In the genomic region with DNA sequence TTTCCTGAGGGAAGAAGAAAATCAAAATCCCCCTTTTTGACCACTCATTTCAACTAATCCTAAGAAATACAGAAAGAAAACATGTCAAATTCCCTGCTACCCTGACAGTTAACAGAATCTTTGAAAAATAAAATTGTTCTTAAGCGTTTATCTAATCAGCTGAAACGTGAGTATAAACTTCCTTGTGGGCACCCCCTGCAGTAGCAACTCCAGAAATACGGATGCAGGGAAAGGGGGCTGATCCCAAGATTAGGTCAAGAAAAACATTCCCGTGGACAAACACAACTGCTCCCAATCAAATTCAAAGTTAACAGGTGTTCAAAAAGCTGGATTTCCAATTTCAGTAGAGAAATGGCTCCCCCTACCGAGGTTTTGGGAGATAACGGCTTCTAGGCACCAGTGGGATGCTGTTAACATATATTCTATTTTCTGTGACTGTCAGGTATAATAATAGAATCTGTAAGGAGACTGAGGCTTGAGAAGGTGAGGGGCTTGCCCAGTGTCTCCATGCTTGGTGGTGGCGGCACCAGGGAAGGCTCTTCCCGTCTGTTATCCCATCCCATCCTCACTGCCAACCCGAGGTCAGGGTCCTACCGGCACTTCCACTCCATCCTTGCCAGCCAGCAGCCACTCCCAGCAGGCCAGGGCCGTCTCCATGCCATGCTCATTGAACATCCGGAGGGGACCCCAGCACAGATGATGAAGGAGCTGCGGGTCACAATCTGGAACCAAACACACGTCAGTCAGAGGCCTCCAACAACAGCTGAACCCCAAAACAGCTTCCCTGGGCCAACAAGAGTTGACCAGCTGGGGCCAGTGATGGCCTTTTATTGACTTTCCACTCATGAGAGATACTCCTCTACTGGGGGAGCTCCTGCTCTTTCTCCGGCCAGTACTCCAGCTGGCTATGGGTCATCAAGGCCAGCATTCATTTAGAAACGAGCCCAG, we compare ENCODE assay signal across 8 cellular contexts. TPM values are rescaled to one million over a fixed set of nuclear protein-coding genes. Genes with fewer than 3 reads are reported as not detected.
DNase-seq lines count a peak whose midpoint lies in the region; ATAC-seq, FAIRE-seq and TF ChIP-seq lines count a peak whose summit lies in the region.

No MANE protein-coding gene starts in this region.

- FAIRE-seq in frontal cortex (lab: Jason Lieb, UNC), result no peak

- intact Hi-C loops in left ventricle myocardium inferior (cut with micrococcal nuclease) (no loop called here), cardiac septum (cut with DNase I) (no loop called here), spleen (cut with DNase I; ENCODE audit: low total_unique reads) (no loop called here)

- H3K9me3 Mint-ChIP-seq in activated T-cell treated with anti-CD3 and anti-CD28 coated beads, Interleukin-2, amount 50 U/mL, for 24 hours, result no peaks in the 10 kb centered on the region

- TF ChIP-seq CTCF in left ventricle myocardium inferior (IDR thresholded peaks at IDR 0.05; ENCODE audit: borderline replicate concordance), result peak; percentile 63
- TF ChIP-seq CTCF in spleen (IDR thresholded peaks at IDR 0.05 in 8 of 11, conservative IDR thresholded peaks at IDR 0.05 in 3 of 11), result peak in 10 of 11 experiments; percentile 14 to 84 (median 65)

- H3K9me3 ChIP-seq in left ventricle myocardium inferior (replicated peaks), result peaks cover 6% of the 10 kb centered on the region
- H3K9me3 ChIP-seq in spleen, result no peaks in the 10 kb centered on the region

- peaks cover 4% of the 10 kb centered on the region for H3K4me1 ChIP-seq in left ventricle myocardium inferior
- peaks cover 4 to 46% (median 25%) of the 10 kb centered on the region in 6 donors for H3K4me1 ChIP-seq in spleen

- H3K4me1 Mint-ChIP-seq in activated T-cell treated with anti-CD3 and anti-CD28 coated beads, Interleukin-2, amount 50 U/mL, for 24 hours (ENCODE audit: low read depth), result no peaks in the 10 kb centered on the region

- H3K27me3 ChIP-seq in left ventricle myocardium inferior (ENCODE audit: low read depth) (no peaks in the 10 kb centered on the region), spleen (replicated peaks in 1 of 7) (no peaks in the 10 kb centered on the region)

- no peaks in the 10 kb centered on the region for H3K27me3 Mint-ChIP-seq in activated T-cell treated with anti-CD3 and anti-CD28 coated beads, Interleukin-2, amount 50 U/mL, for 24 hours

- H3K27ac ChIP-seq in left ventricle myocardium inferior (replicated peaks) (no peak overlapping the region), spleen (peak overlapping the region in 2 of 8 donors; percentile 9 to 22)

- ATAC-seq in HG03469 (IDR thresholded peaks at IDR 0.05; ENCODE audit: unreplicated experiment), result no peak

- H3K36me3 Mint-ChIP-seq in activated T-cell treated with anti-CD3 and anti-CD28 coated beads, Interleukin-2, amount 50 U/mL, for 24 hours (ENCODE audit: low read depth), result peaks cover 76% of the 10 kb centered on the region

- peaks cover 81% of the 10 kb centered on the region for H3K36me3 ChIP-seq in left ventricle myocardium inferior
- peaks cover 0 to 91% (median 50%) of the 10 kb centered on the region in 6 donors for H3K36me3 ChIP-seq in spleen

- TF ChIP-seq POLR2A in spleen (IDR thresholded peaks at IDR 0.05), result no peak

- DNase-seq in left ventricle myocardium inferior (no peak), cardiac septum (ENCODE audit: low spot score) (no peak), NCI-H2196 treated with DMSO at 0.1 percent for 48 hours (lab: John Stamatoyannopoulos, UW; ENCODE audit: unreplicated experiment) (peak; percentile 16), frontal cortex (ENCODE audit: low spot score in 2 of 2) (peak; percentile 26 to 49), spleen (no peak), kidney glomerular epithelial cell (lab: John Stamatoyannopoulos, UW) (no peak)
- peak; percentile 50 for DNase-seq in activated T-cell treated with anti-CD3 and anti-CD28 coated beads, Interleukin-2, amount 50 U/mL, for 24 hours

- H3K4me3 ChIP-seq in left ventricle myocardium inferior (no peak overlapping the region), spleen (no peak overlapping the region)

- 57 to 73% (median 66%) methylated on average over 14 to 16 of the region's 16 CpGs for WGBS in spleen, 5 donors

- no peak overlapping the region for H3K4me3 Mint-ChIP-seq in activated T-cell treated with anti-CD3 and anti-CD28 coated beads, Interleukin-2, amount 50 U/mL, for 24 hours

- no peak overlapping the region for H3K27ac Mint-ChIP-seq in activated T-cell treated with anti-CD3 and anti-CD28 coated beads, Interleukin-2, amount 50 U/mL, for 24 hours

RNA-seq across cellular contexts. Expression of gene SERPIND1, which starts 32.0 kb away (rescaled TPM):
- 0.16 TPM for total RNA-seq in left ventricle myocardium inferior
- total RNA-seq in cardiac septum, result 0.13 TPM
- total RNA-seq in frontal cortex, result 4.5 TPM
- under 1 TPM in 1 of 7 donors, not detected in 6; 0.14 TPM for total RNA-seq in spleen
- under 1 TPM; 0.03 to 0.13 (median 0.04) TPM for polyA plus RNA-seq in spleen

Comparison
In these comparisons a context has a peak if more than half of its experiments do, and no peak if none do; other contexts are left out.
1. DNase-seq: peak in NCI-H2196 treated with DMSO at 0.1 percent for 48 hours (single experiment), activated T-cell treated with anti-CD3 and anti-CD28 coated beads, Interleukin-2, amount 50 U/mL, for 24 hours (single experiment) and frontal cortex (2 of 2); none in left ventricle myocardium inferior (single experiment), cardiac septum (single experiment), spleen (single experiment) and kidney glomerular epithelial cell (single experiment).